ENCODE assay signal across 10 cellular contexts in the genomic region with DNA sequence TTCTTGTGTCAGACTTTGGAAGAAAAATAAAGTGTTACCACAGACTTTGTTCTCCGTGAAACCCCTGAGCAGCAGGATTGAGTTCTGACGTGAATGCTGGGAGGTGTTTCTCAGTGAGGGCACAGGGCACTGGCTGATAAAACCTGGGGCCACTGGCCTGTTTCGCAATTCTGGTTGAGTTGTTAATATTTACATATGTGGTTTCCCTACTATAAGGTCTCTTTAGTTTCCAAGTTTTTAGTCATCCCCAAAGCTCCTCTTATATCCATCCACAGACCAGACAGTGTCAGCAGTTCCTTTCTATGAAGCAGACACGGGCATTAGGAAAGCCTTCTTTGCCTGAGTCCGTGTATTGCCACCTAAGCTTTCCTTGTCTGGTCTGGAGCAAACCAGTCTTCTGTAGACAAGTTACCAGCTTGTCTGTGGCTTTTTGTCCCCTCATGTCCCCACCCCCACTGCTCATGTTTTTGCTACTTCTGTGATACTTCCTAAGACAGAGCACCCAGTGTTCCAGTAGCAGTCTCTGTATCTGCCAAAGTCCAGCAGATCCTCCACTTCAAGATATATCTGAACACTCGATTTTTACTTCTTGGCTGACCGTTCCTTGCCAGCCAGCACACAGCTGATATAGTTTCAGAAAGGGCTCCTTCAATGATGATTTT. TPM values are rescaled to one million over a fixed set of nuclear protein-coding genes. Genes with fewer than 3 reads are reported as not detected.
DNase-seq lines count a peak whose midpoint lies in the region; ATAC-seq, FAIRE-seq and TF ChIP-seq lines count a peak whose summit lies in the region.
"Had no signal": no experiment of that assay in that cellular context is flagged by ENCODE, and none has a peak within 500 bp of the region (broad histone marks: within the 10 kb centered on the region; RNA-seq: fewer than 3 reads in every experiment).

No MANE protein-coding gene starts in this region.

- peak overlapping the region; percentile 43; the same call in 1 of the 2 replicates for H3K27ac Mint-ChIP-seq in GM23338

- FAIRE-seq in H54 (lab: Jason Lieb, UNC) = no peak

- no peak for ATAC-seq in GM23338
- no peak for ATAC-seq in GM21825 (IDR thresholded peaks at IDR 0.05; ENCODE audit: unreplicated experiment)
- no peak for ATAC-seq in activated T-cell treated with anti-CD3 and anti-CD28 coated beads, Interleukin-2, amount 50 U/mL, for 4 hours

- no peak overlapping the region for H3K4me3 Mint-ChIP-seq in GM23338
- no peak overlapping the region for H3K4me3 Mint-ChIP-seq in activated T-cell treated with anti-CD3 and anti-CD28 coated beads, Interleukin-2, amount 50 U/mL, for 4 hours
- H3K4me3 Mint-ChIP-seq: CD4-positive, alpha-beta memory T cell had no signal

- no peaks in the 10 kb centered on the region for H3F3A ChIP-seq in GM23338 (replicated peaks; ENCODE audit: low read depth)

- H3K4me3 ChIP-seq in GM23338 (no peak overlapping the region), WI38 (ENCODE audit: low read depth, low read length) (peak overlapping the region; percentile 34), kidney epithelial cell (ENCODE audit: low read depth, low read length) (no peak overlapping the region)

- H3K27me3 ChIP-seq in GM23338 (ENCODE audit: insufficient read depth) = no peaks in the 10 kb centered on the region
- no peaks in the 10 kb centered on the region for H3K27me3 ChIP-seq in kidney epithelial cell (ENCODE audit: control insufficient read depth, insufficient read depth, low read length)

- H3K27ac ChIP-seq in GM23338 (ENCODE audit: low read depth) = no peak overlapping the region

- no peak for TF ChIP-seq POLR2A in H54 (IDR thresholded peaks at IDR 0.05; ENCODE audit: low read depth, low read length)

- peaks cover 31% of the 10 kb centered on the region for H3K36me3 Mint-ChIP-seq in GM23338 (ENCODE audit: low read depth)
- peaks cover 9% of the 10 kb centered on the region for H3K36me3 Mint-ChIP-seq in activated T-cell treated with anti-CD3 and anti-CD28 coated beads, Interleukin-2, amount 50 U/mL, for 4 hours (ENCODE audit: insufficient read depth)

- no peaks in the 10 kb centered on the region for H3K79me2 ChIP-seq in GM23338 (replicated peaks; ENCODE audit: insufficient read depth)

- no peaks in the 10 kb centered on the region for H3K4me1 Mint-ChIP-seq in GM23338
- H3K4me1 Mint-ChIP-seq in activated T-cell treated with anti-CD3 and anti-CD28 coated beads, Interleukin-2, amount 50 U/mL, for 4 hours (ENCODE audit: low read depth) = no peaks in the 10 kb centered on the region

- no peak overlapping the region for H3K4me2 ChIP-seq in GM23338

- H3K36me3 ChIP-seq in GM23338 (ENCODE audit: insufficient read depth) (peaks cover 4% of the 10 kb centered on the region), kidney epithelial cell (ENCODE audit: control insufficient read depth, insufficient read depth, low read length) (peaks cover 4% of the 10 kb centered on the region)

- H2AFZ ChIP-seq in GM23338 = no peak overlapping the region

- 0 out of 2 replicates have a peak, but pooled peaks cover 4% of the 10 kb centered on the region for H4K20me1 ChIP-seq in GM23338 (replicated peaks; ENCODE audit: insufficient read depth)

- H3K9me3 Mint-ChIP-seq in GM23338 = no peaks in the 10 kb centered on the region
- no peaks in the 10 kb centered on the region for H3K9me3 Mint-ChIP-seq in activated T-cell treated with anti-CD3 and anti-CD28 coated beads, Interleukin-2, amount 50 U/mL, for 4 hours
- H3K9me3 Mint-ChIP-seq: CD4-positive, alpha-beta memory T cell had no signal

- DNase-seq in A172 (ENCODE audit: low spot score) = peak; percentile 38
- no peak for DNase-seq in GM23338 (ENCODE audit: low spot score)
- DNase-seq in kidney epithelial cell (ENCODE audit: low read depth) = peak; percentile 82
- no peak for DNase-seq in H54 (ENCODE audit: insufficient read length, low spot score)
- DNase-seq in activated T-cell treated with anti-CD3 and anti-CD28 coated beads, Interleukin-2, amount 50 U/mL, for 4 hours = no peak
- no peak for DNase-seq in NCI-H2171 treated with DMSO at 0.1 percent for 48 hours (lab: John Stamatoyannopoulos, UW)
- DNase-seq: CD4-positive, alpha-beta memory T cell; NCI-H187 treated with DMSO at 0.1 percent for 48 hours had no signal

- no peak for TF ChIP-seq CTCF in GM23338 (conservative IDR thresholded peaks at IDR 0.05; ENCODE audit: low read depth in 2 of 2)
- no peak for TF ChIP-seq CTCF in WI38 (IDR thresholded peaks at IDR 0.05; ENCODE audit: low read depth, low read length)
- no peak for TF ChIP-seq CTCF in kidney epithelial cell (IDR thresholded peaks at IDR 0.05; ENCODE audit: insufficient read depth, low read length, poor library complexity, severe bottlenecking)

- no peaks in the 10 kb centered on the region for H3K9me2 ChIP-seq in GM23338 (ENCODE audit: insufficient read depth)

- no peaks in the 10 kb centered on the region for H3K27me3 Mint-ChIP-seq in GM23338 (ENCODE audit: insufficient read depth, low read depth, poor library complexity)
- H3K27me3 Mint-ChIP-seq in activated T-cell treated with anti-CD3 and anti-CD28 coated beads, Interleukin-2, amount 50 U/mL, for 4 hours (ENCODE audit: low read depth) = no peaks in the 10 kb centered on the region
- H3K27me3 Mint-ChIP-seq: CD4-positive, alpha-beta memory T cell had no signal

- H3K4me1 ChIP-seq in GM23338 (ENCODE audit: insufficient read depth) = no peaks in the 10 kb centered on the region

TF ChIP-seq in GM23338, 12 proteins besides CTCF, POLR2A, EP300 and RAD21:
- TF ChIP-seq NANOG (IDR thresholded peaks at IDR 0.05; ENCODE audit: borderline replicate concordance) (no peak), EZH2 (IDR thresholded peaks at IDR 0.05; ENCODE audit: low read depth, unreplicated experiment) (no peak), ZNF331 (CRISPR knock-in tag; IDR thresholded peaks at IDR 0.05; ENCODE audit: low read depth) (no peak), POLR2AphosphoS5 (IDR thresholded peaks at IDR 0.05; ENCODE audit: low read depth) (no peak), STAT1 (IDR thresholded peaks at IDR 0.05; ENCODE audit: unreplicated experiment) (no peak), ZNF114 (CRISPR knock-in tag; IDR thresholded peaks at IDR 0.05) (no peak)
- TF ChIP-seq, protein P1, sequence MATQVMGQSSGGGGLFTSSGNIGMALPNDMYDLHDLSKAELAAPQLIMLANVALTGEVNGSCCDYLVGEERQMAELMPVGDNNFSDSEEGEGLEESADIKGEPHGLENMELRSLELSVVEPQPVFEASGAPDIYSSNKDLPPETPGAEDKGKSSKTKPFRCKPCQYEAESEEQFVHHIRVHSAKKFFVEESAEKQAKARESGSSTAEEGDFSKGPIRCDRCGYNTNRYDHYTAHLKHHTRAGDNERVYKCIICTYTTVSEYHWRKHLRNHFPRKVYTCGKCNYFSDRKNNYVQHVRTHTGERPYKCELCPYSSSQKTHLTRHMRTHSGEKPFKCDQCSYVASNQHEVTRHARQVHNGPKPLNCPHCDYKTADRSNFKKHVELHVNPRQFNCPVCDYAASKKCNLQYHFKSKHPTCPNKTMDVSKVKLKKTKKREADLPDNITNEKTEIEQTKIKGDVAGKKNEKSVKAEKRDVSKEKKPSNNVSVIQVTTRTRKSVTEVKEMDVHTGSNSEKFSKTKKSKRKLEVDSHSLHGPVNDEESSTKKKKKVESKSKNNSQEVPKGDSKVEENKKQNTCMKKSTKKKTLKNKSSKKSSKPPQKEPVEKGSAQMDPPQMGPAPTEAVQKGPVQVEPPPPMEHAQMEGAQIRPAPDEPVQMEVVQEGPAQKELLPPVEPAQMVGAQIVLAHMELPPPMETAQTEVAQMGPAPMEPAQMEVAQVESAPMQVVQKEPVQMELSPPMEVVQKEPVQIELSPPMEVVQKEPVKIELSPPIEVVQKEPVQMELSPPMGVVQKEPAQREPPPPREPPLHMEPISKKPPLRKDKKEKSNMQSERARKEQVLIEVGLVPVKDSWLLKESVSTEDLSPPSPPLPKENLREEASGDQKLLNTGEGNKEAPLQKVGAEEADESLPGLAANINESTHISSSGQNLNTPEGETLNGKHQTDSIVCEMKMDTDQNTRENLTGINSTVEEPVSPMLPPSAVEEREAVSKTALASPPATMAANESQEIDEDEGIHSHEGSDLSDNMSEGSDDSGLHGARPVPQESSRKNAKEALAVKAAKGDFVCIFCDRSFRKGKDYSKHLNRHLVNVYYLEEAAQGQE (IDR thresholded peaks at IDR 0.05; ENCODE audit: unreplicated experiment) = no peak
- TF ChIP-seq, protein P2, sequence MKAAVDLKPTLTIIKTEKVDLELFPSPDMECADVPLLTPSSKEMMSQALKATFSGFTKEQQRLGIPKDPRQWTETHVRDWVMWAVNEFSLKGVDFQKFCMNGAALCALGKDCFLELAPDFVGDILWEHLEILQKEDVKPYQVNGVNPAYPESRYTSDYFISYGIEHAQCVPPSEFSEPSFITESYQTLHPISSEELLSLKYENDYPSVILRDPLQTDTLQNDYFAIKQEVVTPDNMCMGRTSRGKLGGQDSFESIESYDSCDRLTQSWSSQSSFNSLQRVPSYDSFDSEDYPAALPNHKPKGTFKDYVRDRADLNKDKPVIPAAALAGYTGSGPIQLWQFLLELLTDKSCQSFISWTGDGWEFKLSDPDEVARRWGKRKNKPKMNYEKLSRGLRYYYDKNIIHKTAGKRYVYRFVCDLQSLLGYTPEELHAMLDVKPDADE (IDR thresholded peaks at IDR 0.05) = no peak

RNA-seq across cellular contexts. Expression of a gene that starts 42.0 kb away (rescaled TPM):
- 55.9 and 56.6 TPM in 2 replicates for total RNA-seq in A172 (2014; rRNA removed; shearing (Covaris generic))
- total RNA-seq in GM23338 (2014; rRNA removed; shearing (Covaris generic)) = 38.9 and 41.0 TPM in 2 replicates
- polyA plus RNA-seq in GM23338 (2016; fragmentation: Nextera tagmentation; extraction: Ambion mirVana) = 16.2 and 16.6 TPM in 2 replicates
- 30.9 and 39.1 TPM in 2 replicates for total RNA-seq in kidney epithelial cell
- total RNA-seq in activated T-cell treated with anti-CD3 and anti-CD28 coated beads, Interleukin-2, amount 50 U/mL, for 4 hours = 1 to 10 TPM; 5.5 to 6.3 (median 6.2) TPM

Comparison
In these comparisons a context has a peak if more than half of its experiments do, and no peak if none do; other contexts are left out.
1. DNase-seq: peak in A172 (single experiment) and kidney epithelial cell (single experiment); none in GM23338 (single experiment), H54 (single experiment), activated T-cell treated with anti-CD3 and anti-CD28 coated beads, Interleukin-2, amount 50 U/mL, for 4 hours (single experiment) and NCI-H2171 treated with DMSO at 0.1 percent for 48 hours (single experiment).